14 cellular contexts compared by ENCODE assay signal in genomic region chrX:130896816-130897508, GRCh38. TPM values are rescaled to one million over a fixed set of nuclear protein-coding genes. Genes with fewer than 3 reads are reported as not detected.
A peak's percentile ranks its signal among the peaks of the same experiment; 100 is the strongest.
DNase-seq lines count a peak whose midpoint lies in the region; ATAC-seq and TF ChIP-seq lines count a peak whose summit lies in the region.
"Had no signal": no experiment of that assay in that cellular context is flagged by ENCODE, and none has a peak within 500 bp of the region (broad histone marks: within the 10 kb centered on the region; RNA-seq: fewer than 3 reads in every experiment).

No MANE protein-coding gene starts in this region.

- no peaks in the 10 kb centered on the region for H3K36me3 ChIP-seq in parathyroid adenoma (ENCODE audit: control insufficient read depth, insufficient read depth, low read length)
- no peaks in the 10 kb centered on the region for H3K36me3 ChIP-seq in esophagus muscularis mucosa

- TF ChIP-seq EP300 in esophagus muscularis mucosa (IDR thresholded peaks at IDR 0.05): no peak

- intact Hi-C loops in esophagus muscularis mucosa (cut with DNase I): no loop called here

- H3K4me2 ChIP-seq in parathyroid adenoma (ENCODE audit: low read length): no peak overlapping the region

- WGBS in esophagus muscularis mucosa: 66% methylated on average over 9 of the region's 9 CpGs

- no peak for TF ChIP-seq POLR2A in esophagus muscularis mucosa (IDR thresholded peaks at IDR 0.05; ENCODE audit: low read depth)

- peaks cover 4% of the 10 kb centered on the region for H3K4me1 ChIP-seq in parathyroid adenoma
- H3K4me1 ChIP-seq in esophagus muscularis mucosa: peaks cover 0 to 17% (median 9%) of the 10 kb centered on the region in 4 donors

- H3K9ac ChIP-seq in parathyroid adenoma: no peak overlapping the region

- H3K79me2 ChIP-seq in parathyroid adenoma: no peaks in the 10 kb centered on the region

- H3K27me3 ChIP-seq in parathyroid adenoma (ENCODE audit: control insufficient read depth, insufficient read depth, low read length) (no peaks in the 10 kb centered on the region), esophagus muscularis mucosa (no peaks in the 10 kb centered on the region)

- no peak for TF ChIP-seq CTCF in VCaP (conservative IDR thresholded peaks at IDR 0.05)
- no peak for TF ChIP-seq CTCF in fibroblast of the aortic adventitia (IDR thresholded peaks at IDR 0.05; ENCODE audit: insufficient read depth, low read length)
- no peak for TF ChIP-seq CTCF in parathyroid adenoma (IDR thresholded peaks at IDR 0.05)
- no peak for TF ChIP-seq CTCF in esophagus muscularis mucosa (IDR thresholded peaks at IDR 0.05)

- ATAC-seq in GM21825 (IDR thresholded peaks at IDR 0.05; ENCODE audit: unreplicated experiment): no peak
- ATAC-seq: activated CD8-positive, alpha-beta memory T cell treated with anti-CD3 and anti-CD28 coated beads, Interleukin-2, amount 10 ng/mL, durations not matched to agents 7 days and 5 days; K562 had no signal

- no peaks in the 10 kb centered on the region for H3K9me3 ChIP-seq in parathyroid adenoma (ENCODE audit: control insufficient read depth, low read length)
- no peaks in the 10 kb centered on the region for H3K9me3 ChIP-seq in esophagus muscularis mucosa

- no peak overlapping the region for H3K4me3 ChIP-seq in fibroblast of the aortic adventitia (ENCODE audit: low read depth, low read length)
- no peak overlapping the region for H3K4me3 ChIP-seq in parathyroid adenoma (ENCODE audit: low read depth, low read length)
- no peak overlapping the region for H3K4me3 ChIP-seq in esophagus muscularis mucosa
- H3K4me3 ChIP-seq: K562 had no signal

- no peak overlapping the region for H2AFZ ChIP-seq in parathyroid adenoma

- peak overlapping the region; percentile 47 for H3K27ac ChIP-seq in VCaP
- peak overlapping the region; percentile 39 for H3K27ac ChIP-seq in parathyroid adenoma
- H3K27ac ChIP-seq in esophagus muscularis mucosa (replicated peaks in 1 of 4): peak overlapping the region in 1 of 4 donors; percentile 10

- DNase-seq in EH (ENCODE audit: low read depth): peak; percentile 34
- peak; percentile 13 for DNase-seq in fibroblast of the aortic adventitia (ENCODE audit: low read depth)
- DNase-seq in NCI-H510A treated with DMSO at 0.1 percent for 48 hours (lab: John Stamatoyannopoulos, UW): no peak
- no peak for DNase-seq in esophagus muscularis mucosa (ENCODE audit: extremely low spot score)
- no peak for DNase-seq in NCI-H1930 (lab: John Stamatoyannopoulos, UW)
- DNase-seq: activated CD4-positive, alpha-beta T cell treated with anti-CD3 and anti-CD28 coated beads for 1 hour; activated CD8-positive, alpha-beta memory T cell treated with anti-CD3 and anti-CD28 coated beads, Interleukin-2, amount 10 ng/mL, durations not matched to agents 7 days and 5 days; activated effector memory CD4-positive, alpha-beta T cell treated with Interleukin-2 at 50 U/mL for 16 hours; naive B cell; T-helper 2 cell had no signal

RNA-seq across cellular contexts. Expression of gene ENOX2, which starts 6.0 kb away (rescaled TPM):
- total RNA-seq in fibroblast of the aortic adventitia (ENCODE audit: low replicate concordance): 13.2 and 16.5 TPM in 2 replicates
- total RNA-seq in esophagus muscularis mucosa: 10 to 100 TPM; 12.4 to 17.1 (median 15.5) TPM

Comparison
In these comparisons a context has a peak if more than half of its experiments do, and no peak if none do; other contexts are left out.
1. DNase-seq: peak in EH (single experiment) and fibroblast of the aortic adventitia (single experiment); none in NCI-H510A treated with DMSO at 0.1 percent for 48 hours (single experiment), esophagus muscularis mucosa (single experiment) and NCI-H1930 (0 of 2).